1 cellular context compared by ENCODE assay signal in the genomic region with DNA sequence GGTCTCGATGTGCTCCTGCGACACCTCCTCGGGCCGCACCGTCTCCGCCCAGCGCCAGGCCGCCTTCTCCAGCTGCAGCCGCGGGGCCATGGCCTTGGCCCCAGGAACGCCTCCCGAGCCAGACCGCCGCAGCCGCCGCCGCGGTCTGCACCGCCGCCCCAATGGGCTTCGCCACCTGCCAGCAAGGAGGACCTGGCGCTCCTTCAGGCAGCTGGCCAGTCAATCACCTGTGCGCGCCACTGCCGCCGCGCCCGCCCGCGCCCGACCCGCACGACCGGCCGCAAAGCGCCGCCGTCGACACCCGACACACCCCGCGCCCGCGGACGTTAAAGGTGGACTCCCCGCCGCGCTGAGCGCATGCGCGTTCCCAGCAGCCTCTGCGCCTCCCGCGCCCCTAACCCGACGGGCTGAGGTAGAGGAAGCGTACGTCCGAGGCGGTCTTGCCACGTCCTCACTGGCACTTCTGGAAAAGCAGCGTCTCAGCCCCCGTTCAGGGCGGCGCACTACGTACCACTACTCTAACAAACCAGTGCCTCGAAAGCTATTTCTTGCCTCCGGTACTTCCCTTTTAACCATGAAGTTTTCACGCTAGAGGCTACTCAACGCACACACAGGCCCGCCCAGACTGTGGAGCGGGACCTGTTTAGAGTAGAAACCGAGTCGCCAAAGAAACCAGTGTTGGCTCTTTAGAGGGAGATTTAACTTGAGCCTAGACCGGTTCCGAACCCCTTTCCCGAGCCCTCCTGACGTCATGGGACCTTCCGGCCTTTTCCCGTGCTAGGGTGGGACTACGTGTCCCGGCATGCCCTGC.
TF ChIP-seq lines count a peak whose summit lies in the region.

A gene with protein sequence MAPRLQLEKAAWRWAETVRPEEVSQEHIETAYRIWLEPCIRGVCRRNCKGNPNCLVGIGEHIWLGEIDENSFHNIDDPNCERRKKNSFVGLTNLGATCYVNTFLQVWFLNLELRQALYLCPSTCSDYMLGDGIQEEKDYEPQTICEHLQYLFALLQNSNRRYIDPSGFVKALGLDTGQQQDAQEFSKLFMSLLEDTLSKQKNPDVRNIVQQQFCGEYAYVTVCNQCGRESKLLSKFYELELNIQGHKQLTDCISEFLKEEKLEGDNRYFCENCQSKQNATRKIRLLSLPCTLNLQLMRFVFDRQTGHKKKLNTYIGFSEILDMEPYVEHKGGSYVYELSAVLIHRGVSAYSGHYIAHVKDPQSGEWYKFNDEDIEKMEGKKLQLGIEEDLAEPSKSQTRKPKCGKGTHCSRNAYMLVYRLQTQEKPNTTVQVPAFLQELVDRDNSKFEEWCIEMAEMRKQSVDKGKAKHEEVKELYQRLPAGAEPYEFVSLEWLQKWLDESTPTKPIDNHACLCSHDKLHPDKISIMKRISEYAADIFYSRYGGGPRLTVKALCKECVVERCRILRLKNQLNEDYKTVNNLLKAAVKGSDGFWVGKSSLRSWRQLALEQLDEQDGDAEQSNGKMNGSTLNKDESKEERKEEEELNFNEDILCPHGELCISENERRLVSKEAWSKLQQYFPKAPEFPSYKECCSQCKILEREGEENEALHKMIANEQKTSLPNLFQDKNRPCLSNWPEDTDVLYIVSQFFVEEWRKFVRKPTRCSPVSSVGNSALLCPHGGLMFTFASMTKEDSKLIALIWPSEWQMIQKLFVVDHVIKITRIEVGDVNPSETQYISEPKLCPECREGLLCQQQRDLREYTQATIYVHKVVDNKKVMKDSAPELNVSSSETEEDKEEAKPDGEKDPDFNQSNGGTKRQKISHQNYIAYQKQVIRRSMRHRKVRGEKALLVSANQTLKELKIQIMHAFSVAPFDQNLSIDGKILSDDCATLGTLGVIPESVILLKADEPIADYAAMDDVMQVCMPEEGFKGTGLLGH (minus strand): TSS at position 282 of the 811 bp plus-strand sequence. CDS start 192 bp downstream, at position 90.

TF ChIP-seq in GM12878, 131 proteins besides CTCF, POLR2A, EP300 and RAD21 (continued from another document and continues in another):
- TF ChIP-seq, protein P1, sequence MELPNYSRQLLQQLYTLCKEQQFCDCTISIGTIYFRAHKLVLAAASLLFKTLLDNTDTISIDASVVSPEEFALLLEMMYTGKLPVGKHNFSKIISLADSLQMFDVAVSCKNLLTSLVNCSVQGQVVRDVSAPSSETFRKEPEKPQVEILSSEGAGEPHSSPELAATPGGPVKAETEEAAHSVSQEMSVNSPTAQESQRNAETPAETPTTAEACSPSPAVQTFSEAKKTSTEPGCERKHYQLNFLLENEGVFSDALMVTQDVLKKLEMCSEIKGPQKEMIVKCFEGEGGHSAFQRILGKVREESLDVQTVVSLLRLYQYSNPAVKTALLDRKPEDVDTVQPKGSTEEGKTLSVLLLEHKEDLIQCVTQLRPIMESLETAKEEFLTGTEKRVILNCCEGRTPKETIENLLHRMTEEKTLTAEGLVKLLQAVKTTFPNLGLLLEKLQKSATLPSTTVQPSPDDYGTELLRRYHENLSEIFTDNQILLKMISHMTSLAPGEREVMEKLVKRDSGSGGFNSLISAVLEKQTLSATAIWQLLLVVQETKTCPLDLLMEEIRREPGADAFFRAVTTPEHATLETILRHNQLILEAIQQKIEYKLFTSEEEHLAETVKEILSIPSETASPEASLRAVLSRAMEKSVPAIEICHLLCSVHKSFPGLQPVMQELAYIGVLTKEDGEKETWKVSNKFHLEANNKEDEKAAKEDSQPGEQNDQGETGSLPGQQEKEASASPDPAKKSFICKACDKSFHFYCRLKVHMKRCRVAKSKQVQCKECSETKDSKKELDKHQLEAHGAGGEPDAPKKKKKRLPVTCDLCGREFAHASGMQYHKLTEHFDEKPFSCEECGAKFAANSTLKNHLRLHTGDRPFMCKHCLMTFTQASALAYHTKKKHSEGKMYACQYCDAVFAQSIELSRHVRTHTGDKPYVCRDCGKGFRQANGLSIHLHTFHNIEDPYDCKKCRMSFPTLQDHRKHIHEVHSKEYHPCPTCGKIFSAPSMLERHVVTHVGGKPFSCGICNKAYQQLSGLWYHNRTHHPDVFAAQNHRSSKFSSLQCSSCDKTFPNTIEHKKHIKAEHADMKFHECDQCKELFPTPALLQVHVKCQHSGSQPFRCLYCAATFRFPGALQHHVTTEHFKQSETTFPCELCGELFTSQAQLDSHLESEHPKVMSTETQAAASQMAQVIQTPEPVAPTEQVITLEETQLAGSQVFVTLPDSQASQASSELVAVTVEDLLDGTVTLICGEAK (IDR thresholded peaks at IDR 0.05; ENCODE audit: borderline replicate concordance): peak; percentile 81; the same call in 1 of the 2 replicates
- TF ChIP-seq, protein P2, sequence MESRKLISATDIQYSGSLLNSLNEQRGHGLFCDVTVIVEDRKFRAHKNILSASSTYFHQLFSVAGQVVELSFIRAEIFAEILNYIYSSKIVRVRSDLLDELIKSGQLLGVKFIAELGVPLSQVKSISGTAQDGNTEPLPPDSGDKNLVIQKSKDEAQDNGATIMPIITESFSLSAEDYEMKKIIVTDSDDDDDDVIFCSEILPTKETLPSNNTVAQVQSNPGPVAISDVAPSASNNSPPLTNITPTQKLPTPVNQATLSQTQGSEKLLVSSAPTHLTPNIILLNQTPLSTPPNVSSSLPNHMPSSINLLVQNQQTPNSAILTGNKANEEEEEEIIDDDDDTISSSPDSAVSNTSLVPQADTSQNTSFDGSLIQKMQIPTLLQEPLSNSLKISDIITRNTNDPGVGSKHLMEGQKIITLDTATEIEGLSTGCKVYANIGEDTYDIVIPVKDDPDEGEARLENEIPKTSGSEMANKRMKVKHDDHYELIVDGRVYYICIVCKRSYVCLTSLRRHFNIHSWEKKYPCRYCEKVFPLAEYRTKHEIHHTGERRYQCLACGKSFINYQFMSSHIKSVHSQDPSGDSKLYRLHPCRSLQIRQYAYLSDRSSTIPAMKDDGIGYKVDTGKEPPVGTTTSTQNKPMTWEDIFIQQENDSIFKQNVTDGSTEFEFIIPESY (IDR thresholded peaks at IDR 0.05): no peak
- TF ChIP-seq SPI1 (IDR thresholded peaks at IDR 0.05; ENCODE audit: borderline replicate concordance, insufficient read depth, low read depth, low read length) (peak; percentile 24; the same call in 1 of the 2 replicates), SMAD1 (IDR thresholded peaks at IDR 0.05; ENCODE audit: low read depth, partially characterized antibody) (peak; percentile 94), SIX5 (IDR thresholded peaks at IDR 0.05; ENCODE audit: low read depth, low read length, severe bottlenecking) (peak; percentile 51), ZZZ3 (IDR thresholded peaks at IDR 0.05; ENCODE audit: control insufficient read depth, insufficient read length, low read depth) (no peak), SRF (IDR thresholded peaks at IDR 0.05; ENCODE audit: low read depth in 2 of 2, low read length in 2 of 2) (no peak; a peak in 1 of 4 replicates), CHD4 (IDR thresholded peaks at IDR 0.05) (no peak), ATF7 (IDR thresholded peaks at IDR 0.05; ENCODE audit: low read depth) (peak; percentile 98), EZH2 (IDR thresholded peaks at IDR 0.05; ENCODE audit: borderline replicate concordance, control insufficient read depth, low read depth, low read length) (no peak), ESRRA (IDR thresholded peaks at IDR 0.05; ENCODE audit: low read length) (no peak), IKZF1 (conservative IDR thresholded peaks at IDR 0.05) (peak; percentile 99), TARDBP (IDR thresholded peaks at IDR 0.05; ENCODE audit: borderline replicate concordance) (peak; percentile 98; the same call in 1 of the 2 replicates), YY1 (IDR thresholded peaks at IDR 0.05; ENCODE audit: low read depth, low read length) (no peak; the same call in 1 of the 2 replicates), LARP7 (IDR thresholded peaks at IDR 0.05) (peak; percentile 97), MYC (IDR thresholded peaks at IDR 0.05; ENCODE audit: insufficient read depth, insufficient read length, insufficient replicate concordance, low read length, severe bottlenecking) (peak; percentile 41), TAF1 (IDR thresholded peaks at IDR 0.05; ENCODE audit: borderline replicate concordance, low read depth, low read length) (peak; percentile 94; the same call in 1 of the 2 replicates), NRF1 (conservative IDR thresholded peaks at IDR 0.05; ENCODE audit: low read depth, low read length) (peak; percentile 58), CBX5 (IDR thresholded peaks at IDR 0.05; ENCODE audit: low read depth) (no peak), ZNF274 (IDR thresholded peaks at IDR 0.05; ENCODE audit: insufficient read depth, insufficient read length) (no peak), KAT2A (conservative IDR thresholded peaks at IDR 0.05; ENCODE audit: control insufficient read depth, low read depth, low read length) (no peak), RCOR1 (conservative IDR thresholded peaks at IDR 0.05; ENCODE audit: low read depth, low read length) (no peak), ZNF207 (IDR thresholded peaks at IDR 0.05; ENCODE audit: borderline replicate concordance) (peak; percentile 63), IKZF2 (IDR thresholded peaks at IDR 0.05) (peak; percentile 66 to 70), RBBP5 (conservative IDR thresholded peaks at IDR 0.05) (no peak), MEF2A (IDR thresholded peaks at IDR 0.05; ENCODE audit: insufficient read depth, low read depth, low read length) (no peak), SMARCA5 (IDR thresholded peaks at IDR 0.05) (0 out of 2 replicates have a peak, but pooled peaks have one; percentile 40), RAD51 (IDR thresholded peaks at IDR 0.05) (no peak)
- TF ChIP-seq, protein P3, sequence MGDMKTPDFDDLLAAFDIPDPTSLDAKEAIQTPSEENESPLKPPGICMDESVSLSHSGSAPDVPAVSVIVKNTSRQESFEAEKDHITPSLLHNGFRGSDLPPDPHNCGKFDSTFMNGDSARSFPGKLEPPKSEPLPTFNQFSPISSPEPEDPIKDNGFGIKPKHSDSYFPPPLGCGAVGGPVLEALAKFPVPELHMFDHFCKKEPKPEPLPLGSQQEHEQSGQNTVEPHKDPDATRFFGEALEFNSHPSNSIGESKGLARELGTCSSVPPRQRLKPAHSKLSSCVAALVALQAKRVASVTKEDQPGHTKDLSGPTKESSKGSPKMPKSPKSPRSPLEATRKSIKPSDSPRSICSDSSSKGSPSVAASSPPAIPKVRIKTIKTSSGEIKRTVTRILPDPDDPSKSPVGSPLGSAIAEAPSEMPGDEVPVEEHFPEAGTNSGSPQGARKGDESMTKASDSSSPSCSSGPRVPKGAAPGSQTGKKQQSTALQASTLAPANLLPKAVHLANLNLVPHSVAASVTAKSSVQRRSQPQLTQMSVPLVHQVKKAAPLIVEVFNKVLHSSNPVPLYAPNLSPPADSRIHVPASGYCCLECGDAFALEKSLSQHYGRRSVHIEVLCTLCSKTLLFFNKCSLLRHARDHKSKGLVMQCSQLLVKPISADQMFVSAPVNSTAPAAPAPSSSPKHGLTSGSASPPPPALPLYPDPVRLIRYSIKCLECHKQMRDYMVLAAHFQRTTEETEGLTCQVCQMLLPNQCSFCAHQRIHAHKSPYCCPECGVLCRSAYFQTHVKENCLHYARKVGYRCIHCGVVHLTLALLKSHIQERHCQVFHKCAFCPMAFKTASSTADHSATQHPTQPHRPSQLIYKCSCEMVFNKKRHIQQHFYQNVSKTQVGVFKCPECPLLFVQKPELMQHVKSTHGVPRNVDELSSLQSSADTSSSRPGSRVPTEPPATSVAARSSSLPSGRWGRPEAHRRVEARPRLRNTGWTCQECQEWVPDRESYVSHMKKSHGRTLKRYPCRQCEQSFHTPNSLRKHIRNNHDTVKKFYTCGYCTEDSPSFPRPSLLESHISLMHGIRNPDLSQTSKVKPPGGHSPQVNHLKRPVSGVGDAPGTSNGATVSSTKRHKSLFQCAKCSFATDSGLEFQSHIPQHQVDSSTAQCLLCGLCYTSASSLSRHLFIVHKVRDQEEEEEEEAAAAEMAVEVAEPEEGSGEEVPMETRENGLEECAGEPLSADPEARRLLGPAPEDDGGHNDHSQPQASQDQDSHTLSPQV (IDR thresholded peaks at IDR 0.05): 0 out of 2 replicates have a peak, but pooled peaks have one; percentile 16
- TF ChIP-seq, protein P4, sequence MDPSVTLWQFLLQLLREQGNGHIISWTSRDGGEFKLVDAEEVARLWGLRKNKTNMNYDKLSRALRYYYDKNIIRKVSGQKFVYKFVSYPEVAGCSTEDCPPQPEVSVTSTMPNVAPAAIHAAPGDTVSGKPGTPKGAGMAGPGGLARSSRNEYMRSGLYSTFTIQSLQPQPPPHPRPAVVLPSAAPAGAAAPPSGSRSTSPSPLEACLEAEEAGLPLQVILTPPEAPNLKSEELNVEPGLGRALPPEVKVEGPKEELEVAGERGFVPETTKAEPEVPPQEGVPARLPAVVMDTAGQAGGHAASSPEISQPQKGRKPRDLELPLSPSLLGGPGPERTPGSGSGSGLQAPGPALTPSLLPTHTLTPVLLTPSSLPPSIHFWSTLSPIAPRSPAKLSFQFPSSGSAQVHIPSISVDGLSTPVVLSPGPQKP (IDR thresholded peaks at IDR 0.05; ENCODE audit: low read depth, low read length): no peak; the same call in 1 of the 2 replicates
- TF ChIP-seq, protein P5, sequence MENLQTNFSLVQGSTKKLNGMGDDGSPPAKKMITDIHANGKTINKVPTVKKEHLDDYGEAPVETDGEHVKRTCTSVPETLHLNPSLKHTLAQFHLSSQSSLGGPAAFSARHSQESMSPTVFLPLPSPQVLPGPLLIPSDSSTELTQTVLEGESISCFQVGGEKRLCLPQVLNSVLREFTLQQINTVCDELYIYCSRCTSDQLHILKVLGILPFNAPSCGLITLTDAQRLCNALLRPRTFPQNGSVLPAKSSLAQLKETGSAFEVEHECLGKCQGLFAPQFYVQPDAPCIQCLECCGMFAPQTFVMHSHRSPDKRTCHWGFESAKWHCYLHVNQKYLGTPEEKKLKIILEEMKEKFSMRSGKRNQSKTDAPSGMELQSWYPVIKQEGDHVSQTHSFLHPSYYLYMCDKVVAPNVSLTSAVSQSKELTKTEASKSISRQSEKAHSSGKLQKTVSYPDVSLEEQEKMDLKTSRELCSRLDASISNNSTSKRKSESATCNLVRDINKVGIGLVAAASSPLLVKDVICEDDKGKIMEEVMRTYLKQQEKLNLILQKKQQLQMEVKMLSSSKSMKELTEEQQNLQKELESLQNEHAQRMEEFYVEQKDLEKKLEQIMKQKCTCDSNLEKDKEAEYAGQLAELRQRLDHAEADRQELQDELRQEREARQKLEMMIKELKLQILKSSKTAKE (IDR thresholded peaks at IDR 0.05; ENCODE audit: low read depth, poor library complexity, severe bottlenecking): peak; percentile 52
- TF ChIP-seq, protein P6, sequence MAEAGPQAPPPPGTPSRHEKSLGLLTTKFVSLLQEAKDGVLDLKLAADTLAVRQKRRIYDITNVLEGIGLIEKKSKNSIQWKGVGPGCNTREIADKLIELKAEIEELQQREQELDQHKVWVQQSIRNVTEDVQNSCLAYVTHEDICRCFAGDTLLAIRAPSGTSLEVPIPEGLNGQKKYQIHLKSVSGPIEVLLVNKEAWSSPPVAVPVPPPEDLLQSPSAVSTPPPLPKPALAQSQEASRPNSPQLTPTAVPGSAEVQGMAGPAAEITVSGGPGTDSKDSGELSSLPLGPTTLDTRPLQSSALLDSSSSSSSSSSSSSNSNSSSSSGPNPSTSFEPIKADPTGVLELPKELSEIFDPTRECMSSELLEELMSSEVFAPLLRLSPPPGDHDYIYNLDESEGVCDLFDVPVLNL (IDR thresholded peaks at IDR 0.05; ENCODE audit: low read depth, low read length): no peak
- TF ChIP-seq, protein P7, sequence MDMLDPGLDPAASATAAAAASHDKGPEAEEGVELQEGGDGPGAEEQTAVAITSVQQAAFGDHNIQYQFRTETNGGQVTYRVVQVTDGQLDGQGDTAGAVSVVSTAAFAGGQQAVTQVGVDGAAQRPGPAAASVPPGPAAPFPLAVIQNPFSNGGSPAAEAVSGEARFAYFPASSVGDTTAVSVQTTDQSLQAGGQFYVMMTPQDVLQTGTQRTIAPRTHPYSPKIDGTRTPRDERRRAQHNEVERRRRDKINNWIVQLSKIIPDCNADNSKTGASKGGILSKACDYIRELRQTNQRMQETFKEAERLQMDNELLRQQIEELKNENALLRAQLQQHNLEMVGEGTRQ (IDR thresholded peaks at IDR 0.05; ENCODE audit: borderline replicate concordance, low read depth, low read length): no peak; the same call in 1 of the 2 replicates
